20 cellular contexts compared by ENCODE assay signal in the genomic region with DNA sequence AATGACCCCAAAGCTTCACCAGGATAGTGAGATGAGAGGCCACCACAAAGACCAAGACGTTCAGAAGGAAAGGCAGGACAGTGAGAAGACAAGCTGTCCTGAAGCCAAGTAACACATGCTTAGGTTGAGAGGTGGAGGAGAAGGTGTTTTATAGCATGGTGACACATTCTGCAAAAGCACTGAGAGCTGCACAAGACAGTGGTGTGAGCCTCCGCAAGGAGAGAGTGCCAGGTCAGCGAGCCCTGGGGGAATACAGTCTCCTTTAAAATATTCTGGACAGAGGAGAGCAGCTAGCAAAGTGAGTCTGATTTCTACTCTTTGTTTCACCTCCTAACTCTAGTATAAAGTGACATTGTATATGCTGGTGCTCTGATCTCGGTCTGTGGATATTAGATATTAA.
"Had no signal": no experiment of that assay in that cellular context is flagged by ENCODE, and none has a peak within 500 bp of the region (broad histone marks: within the 10 kb centered on the region; RNA-seq: fewer than 3 reads in every experiment).

No MANE protein-coding gene starts in this region.

- H3K9me3 ChIP-seq: SK-N-SH had no signal

- H3K4me2 ChIP-seq: SK-N-SH had no signal

- ATAC-seq: Panc1 had no signal

- H3K27ac ChIP-seq: HL-60, RWPE1 had no signal

- DNase-seq: KBM-7, MM.1S, NCI-H1092 treated with DMSO at 0.1 percent for 48 hours, NCI-H1436, NCI-H187, NCI-H2029, NCI-H2081 treated with DMSO at 0.1 percent for 48 hours, NCI-H2171, NCI-H226, NCI-H446, NCI-H510A, NCI-H524 treated with DMSO at 0.1 percent for 48 hours, NCI-H69, NCI-H774, SHP77, SK-N-SH, SW 1271 had no signal

- H3K9ac ChIP-seq: SK-N-SH had no signal

- H3K9me2 ChIP-seq: SK-N-SH had no signal
